ENCODE assay signal across 1 cellular context in genomic region chr11:64183890-64184289, GRCh38.
TF ChIP-seq lines count a peak whose summit lies in the region.

No MANE protein-coding gene starts in this region.

TF ChIP-seq in HepG2, 621 proteins besides CTCF, POLR2A, EP300 and RAD21:
- TF ChIP-seq ZNF720 (CRISPR knock-in tag; IDR thresholded peaks at IDR 0.05) (no peak), ZMYM3 (CRISPR knock-in tag; IDR thresholded peaks at IDR 0.05) (peak; percentile 75), HMGXB4 (CRISPR knock-in tag; IDR thresholded peaks at IDR 0.05; ENCODE audit: borderline replicate concordance in 1 of 2, low read depth in 1 of 2) (0 out of 4 replicates have a peak, but pooled peaks of 1 of the 2 experiments have one; percentile 34)
